ENCODE assay signal across 21 cellular contexts in genomic region chr15:69653846-69654245, GRCh38.
A peak's percentile ranks its signal among the peaks of the same experiment; 100 is the strongest.
DNase-seq lines count a peak whose midpoint lies in the region; ATAC-seq and TF ChIP-seq lines count a peak whose summit lies in the region.
"Had no signal": no experiment of that assay in that cellular context is flagged by ENCODE, and none has a peak within 500 bp of the region (broad histone marks: within the 10 kb centered on the region; RNA-seq: fewer than 3 reads in every experiment).

No MANE protein-coding gene starts in this region.

- no peak overlapping the region for H3K18ac ChIP-seq in H9 (ENCODE audit: insufficient read length, low read depth, low read length)

- H2AFZ ChIP-seq in H9 (ENCODE audit: low read length) (no peak overlapping the region), smooth muscle cell (ENCODE audit: low read depth) (no peak overlapping the region)

- no peak overlapping the region for H2BK20ac ChIP-seq in H9 (ENCODE audit: low read depth, low read length, poor library complexity, severe bottlenecking)

- ATAC-seq in naive thymus-derived CD8-positive, alpha-beta T cell: no peak
- no peak for ATAC-seq in sciatic nerve
- ATAC-seq: GM12878 had no signal

- no peak overlapping the region for H2BK12ac ChIP-seq in H9 (ENCODE audit: insufficient read length, low read depth, low read length)

- H3K27ac Mint-ChIP-seq in H9: no peak overlapping the region
- no peak overlapping the region for H3K27ac Mint-ChIP-seq in naive thymus-derived CD8-positive, alpha-beta T cell
- H3K27ac Mint-ChIP-seq: CD4-positive, CD25-positive, alpha-beta regulatory T cell had no signal

- H3K4me3 ChIP-seq in colonic mucosa: no peak overlapping the region
- no peak overlapping the region for H3K4me3 ChIP-seq in smooth muscle cell
- H3K4me3 ChIP-seq: GM12878 had no signal

- no peaks in the 10 kb centered on the region for H3K36me3 Mint-ChIP-seq in H9 (ENCODE audit: insufficient read depth in 1 of 3, low read depth in 3 of 3)
- no peaks in the 10 kb centered on the region for H3K36me3 Mint-ChIP-seq in naive thymus-derived CD8-positive, alpha-beta T cell
- H3K36me3 Mint-ChIP-seq: CD4-positive, CD25-positive, alpha-beta regulatory T cell; CD8-positive, alpha-beta memory T cell had no signal

- no peak overlapping the region for H2BK120ac ChIP-seq in H9 (ENCODE audit: low read depth, low read length, poor library complexity, severe bottlenecking)

- H3K4me3 Mint-ChIP-seq in H9: no peak overlapping the region
- H3K4me3 Mint-ChIP-seq in naive thymus-derived CD8-positive, alpha-beta T cell: no peak overlapping the region
- H3K4me3 Mint-ChIP-seq: CD4-positive, CD25-positive, alpha-beta regulatory T cell; CD8-positive, alpha-beta memory T cell had no signal

- H3K27me3 ChIP-seq in H9 (ENCODE audit: insufficient read depth, low read length) (no peaks in the 10 kb centered on the region), colonic mucosa (no peaks in the 10 kb centered on the region), smooth muscle cell (ENCODE audit: low read depth) (peaks cover 13% of the 10 kb centered on the region)

- no peak overlapping the region for H4K8ac ChIP-seq in H9 (replicated peaks; ENCODE audit: insufficient read length, low read depth, low read length)

- POLR2A ChIA-PET in naive thymus-derived CD8-positive, alpha-beta T cell (lab: Charles Lee): interaction anchor here (1.3 kb wide), 1 partner anchor 12 kb away, joined by 3 read pairs; no protein-coding TSS in a partner anchor

- H3K79me2 ChIP-seq in H9 (ENCODE audit: insufficient read depth, low read length) (no peaks in the 10 kb centered on the region), smooth muscle cell (ENCODE audit: low read depth) (no peaks in the 10 kb centered on the region)

- peaks cover 15% of the 10 kb centered on the region for H3K27me3 Mint-ChIP-seq in H9 (ENCODE audit: low read depth)
- H3K27me3 Mint-ChIP-seq in naive thymus-derived CD8-positive, alpha-beta T cell: peaks cover 0 to 28% (median 8%) of the 10 kb centered on the region in 5 donors

- H3K9me3 Mint-ChIP-seq in H9: no peaks in the 10 kb centered on the region; a peak in 1 of 5 replicates
- H3K9me3 Mint-ChIP-seq in naive thymus-derived CD8-positive, alpha-beta T cell: no peaks in the 10 kb centered on the region
- H3K9me3 Mint-ChIP-seq: CD8-positive, alpha-beta memory T cell had no signal

- peaks cover 6% of the 10 kb centered on the region; the same call in 1 of the 2 replicates for H3K4me1 ChIP-seq in H9 (ENCODE audit: insufficient read depth, low read length)
- H3K4me1 ChIP-seq in colonic mucosa: no peaks in the 10 kb centered on the region
- no peaks in the 10 kb centered on the region for H3K4me1 ChIP-seq in smooth muscle cell (ENCODE audit: low read depth)
- H3K4me1 ChIP-seq: BE2C had no signal

- H2BK15ac ChIP-seq in H9 (ENCODE audit: low read depth, low read length): no peak overlapping the region

- no peak overlapping the region for H3K9ac ChIP-seq in H9 (ENCODE audit: extremely low read depth, insufficient read length, low read length)
- no peak overlapping the region for H3K9ac ChIP-seq in colonic mucosa (ENCODE audit: low read depth in 2 of 2, low read length in 2 of 2)
- H3K9ac ChIP-seq in smooth muscle cell (ENCODE audit: low read depth): no peak overlapping the region

- no peak overlapping the region for H4K5ac ChIP-seq in H9 (ENCODE audit: insufficient read length, low read depth, low read length)

- H3F3A ChIP-seq in smooth muscle cell (ENCODE audit: low read depth): no peaks in the 10 kb centered on the region

- no CpG with 5 or more reads among the region's 2 CpGs for WGBS in H9 (ENCODE audit: extremely low coverage, insufficient read length, low lambda C conversion rate)
- 88% methylated on average over 2 of the region's 2 CpGs for WGBS in smooth muscle cell (ENCODE audit: low lambda C conversion rate)

- TF ChIP-seq CTCF in H9 (conservative IDR thresholded peaks at IDR 0.05) (no peak), colonic mucosa (IDR thresholded peaks at IDR 0.05) (no peak), smooth muscle cell (IDR thresholded peaks at IDR 0.05; ENCODE audit: borderline replicate concordance, insufficient read depth, poor library complexity, severe bottlenecking) (no peak)

- H3K36me3 ChIP-seq in colonic mucosa (no peaks in the 10 kb centered on the region), smooth muscle cell (ENCODE audit: low read depth) (no peaks in the 10 kb centered on the region)
- H3K36me3 ChIP-seq: BE2C had no signal

- no peak overlapping the region for H3K23ac ChIP-seq in H9 (ENCODE audit: insufficient read length, low read depth, low read length)

- H3K9me3 ChIP-seq in H9 (ENCODE audit: control insufficient read depth, low read depth, low read length) (no peaks in the 10 kb centered on the region), colonic mucosa (no peaks in the 10 kb centered on the region), smooth muscle cell (replicated peaks; ENCODE audit: low read depth) (no peaks in the 10 kb centered on the region)

- H3K23me2 ChIP-seq in H9 (ENCODE audit: insufficient read length, low read depth, low read length, poor library complexity, severe bottlenecking): no peaks in the 10 kb centered on the region

- H2BK5ac ChIP-seq in H9 (ENCODE audit: insufficient read length, low read length): no peak overlapping the region

- H2AK5ac ChIP-seq in H9 (ENCODE audit: insufficient read length, low read length): no peak overlapping the region

- H3K56ac ChIP-seq in H9 (ENCODE audit: insufficient read length, low read depth, low read length): no peak overlapping the region

- no peak overlapping the region for H3K14ac ChIP-seq in H9 (ENCODE audit: insufficient read depth, low read length)

- DNase-seq in H9 (peak; percentile 8), colonic mucosa (peak; percentile 6), islet precursor cell (peak; percentile 35), smooth muscle cell (lab: John Stamatoyannopoulos, UW; ENCODE audit: unreplicated experiment) (no peak), sciatic nerve (ENCODE audit: low spot score) (no peak), pons (ENCODE audit: low spot score) (no peak)
- peak; percentile 5 for DNase-seq in stimulated activated CD8-positive, alpha-beta memory T cell treated with anti-CD3 and anti-CD28 coated beads, Interleukin-4, amount 100 ng/mL, for 48 hours
- DNase-seq in naive thymus-derived CD8-positive, alpha-beta T cell: no peak
- DNase-seq: ACHN; BE2C; C1 segment of cervical spinal cord; CD4-positive, CD25-positive, alpha-beta regulatory T cell; CD8-positive, alpha-beta memory T cell; COR-L47; DMS 273 treated with DMSO at 0.1 percent for 48 hours; DMS53; DND-41; EL; HCEC 1CT; IMR-90 had no signal

- H4K91ac ChIP-seq in H9 (ENCODE audit: insufficient read length, low read depth, low read length): no peak overlapping the region

- no peak overlapping the region for H3K4ac ChIP-seq in H9 (ENCODE audit: low read depth, low read length)

- H4K20me1 ChIP-seq in H9 (ENCODE audit: control insufficient read depth, insufficient read depth, insufficient read length) (no peaks in the 10 kb centered on the region), smooth muscle cell (ENCODE audit: low read depth) (no peaks in the 10 kb centered on the region)

- H3K79me1 ChIP-seq in H9 (ENCODE audit: insufficient read depth, low read depth, low read length, poor library complexity, severe bottlenecking): no peaks in the 10 kb centered on the region

- H3K27ac ChIP-seq in H9 (ENCODE audit: insufficient read length, low read depth, low read length) (no peak overlapping the region), colonic mucosa (no peak overlapping the region), smooth muscle cell (ENCODE audit: low read depth) (no peak overlapping the region)

- H3K4me2 ChIP-seq in H9 (ENCODE audit: insufficient read depth, insufficient read length, low read length): no peak overlapping the region
- H3K4me2 ChIP-seq in smooth muscle cell: no peak overlapping the region

- intact Hi-C loops in colonic mucosa (cut with DNase I) (no loop called here), sciatic nerve (cut with DNase I) (loop anchor here (10.0 kb wide), 1 partner anchor 129 kb away; no protein-coding TSS in a partner anchor)

- no peak overlapping the region for H3T11ph ChIP-seq in H9 (ENCODE audit: low read length)

- H3K4me1 Mint-ChIP-seq in H9: peaks cover 13 to 16% of the 10 kb centered on the region in 2 experiments
- H3K4me1 Mint-ChIP-seq in naive thymus-derived CD8-positive, alpha-beta T cell: peaks cover 4 to 10% (median 8%) of the 10 kb centered on the region in 4 donors
- H3K4me1 Mint-ChIP-seq: CD4-positive, CD25-positive, alpha-beta regulatory T cell had no signal

Comparison
In these comparisons a context has a peak if more than half of its experiments do, and no peak if none do; other contexts are left out.
1. DNase-seq: peak in H9 (single experiment), colonic mucosa (single experiment), islet precursor cell (single experiment) and stimulated activated CD8-positive, alpha-beta memory T cell treated with anti-CD3 and anti-CD28 coated beads, Interleukin-4, amount 100 ng/mL, for 48 hours (single experiment); none in naive thymus-derived CD8-positive, alpha-beta T cell (0 of 10), smooth muscle cell (single experiment), sciatic nerve (single experiment) and pons (single experiment).